ENCODE assay signal across 9 cellular contexts in the genomic region with DNA sequence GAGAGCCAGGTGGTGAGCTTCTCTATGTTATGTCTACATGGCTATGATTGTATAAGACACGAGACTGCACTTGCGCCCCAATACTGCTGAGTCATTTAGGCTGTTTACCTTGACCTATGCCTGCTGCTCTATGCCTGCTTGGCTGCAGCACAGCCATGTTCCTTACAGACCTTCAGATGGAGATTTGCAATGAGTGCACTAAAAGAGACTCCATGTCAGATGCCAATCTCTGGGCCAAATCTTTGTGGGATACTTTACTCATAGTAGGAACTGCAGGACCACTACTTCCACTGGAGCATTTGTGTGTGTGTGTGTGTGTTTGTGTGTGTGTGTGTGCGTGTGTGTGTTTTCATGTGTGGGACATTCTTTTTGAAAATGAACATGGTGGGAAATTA. TPM values are rescaled to one million over a fixed set of nuclear protein-coding genes. Genes with fewer than 3 reads are reported as not detected.
DNase-seq lines count a peak whose midpoint lies in the region; ATAC-seq and TF ChIP-seq lines count a peak whose summit lies in the region.
"Had no signal": no experiment of that assay in that cellular context is flagged by ENCODE, and none has a peak within 500 bp of the region (broad histone marks: within the 10 kb centered on the region; RNA-seq: fewer than 3 reads in every experiment).

No MANE protein-coding gene starts in this region.

- no peaks in the 10 kb centered on the region for H3K27me3 ChIP-seq in GM23248 (replicated peaks; ENCODE audit: insufficient read depth)
- H3K27me3 ChIP-seq in osteoblast (ENCODE audit: insufficient read depth, low read length): no peaks in the 10 kb centered on the region

- H3K4me2 ChIP-seq in GM23248 (ENCODE audit: unreplicated experiment): no peak overlapping the region
- H3K4me2 ChIP-seq in osteoblast (ENCODE audit: insufficient read depth, low read length): peak overlapping the region; percentile 29

- no peaks in the 10 kb centered on the region for H3K79me2 ChIP-seq in GM23248 (ENCODE audit: insufficient read depth)
- H3K79me2 ChIP-seq in osteoblast (ENCODE audit: insufficient read depth, low read length): no peaks in the 10 kb centered on the region

- 83 to 84% methylated on average over 3 of the region's 3 CpGs for WGBS in GM23248 (ENCODE audit: low coverage in 1 of 2, low lambda C conversion rate in 2 of 2, missing lambda C conversion rate in 2 of 2), 2 experiments

- in situ Hi-C loops in GM23248 (cut with MboI): no loop called here

- H3K9me2 ChIP-seq in GM23248 (ENCODE audit: insufficient read depth): no peaks in the 10 kb centered on the region

- DNase-seq in GM23248: peak; percentile 42
- peak; percentile 63 for DNase-seq in NAMALWA (ENCODE audit: low spot score)
- DNase-seq in coronary artery (ENCODE audit: low spot score): no peak
- DNase-seq in osteoblast (ENCODE audit: insufficient read length, low spot score, missing footprints): no peak
- DNase-seq in epidermal melanocyte (ENCODE audit: insufficient read length, low spot score): no peak
- DNase-seq: anterior cingulate cortex, NCI-H2029 had no signal

- H3K9me3 ChIP-seq in GM23248 (ENCODE audit: low read depth) (no peaks in the 10 kb centered on the region), osteoblast (ENCODE audit: low read depth, low read length) (no peaks in the 10 kb centered on the region)

- TF ChIP-seq CTCF in coronary artery (IDR thresholded peaks at IDR 0.05): no peak
- TF ChIP-seq CTCF in osteoblast (IDR thresholded peaks at IDR 0.05; ENCODE audit: extremely low read depth, low read depth, low read length): no peak

- H2AFZ ChIP-seq in GM23248 (no peak overlapping the region), osteoblast (ENCODE audit: low read length) (no peak overlapping the region)

- H4K20me1 ChIP-seq in GM23248 (ENCODE audit: insufficient read depth): no peaks in the 10 kb centered on the region
- no peaks in the 10 kb centered on the region for H4K20me1 ChIP-seq in osteoblast (ENCODE audit: insufficient read depth, low read length)

- H3K27ac ChIP-seq in GM23248: no peak overlapping the region
- peak overlapping the region; percentile 32 to 77 for H3K27ac ChIP-seq in coronary artery
- H3K27ac ChIP-seq in osteoblast (ENCODE audit: low read depth, low read length): peak overlapping the region; percentile 71

- H3K36me3 ChIP-seq in GM23248 (ENCODE audit: low read depth) (no peaks in the 10 kb centered on the region), osteoblast (ENCODE audit: insufficient read depth, low read length) (no peaks in the 10 kb centered on the region)

- H3K4me1 ChIP-seq in GM23248 (ENCODE audit: insufficient read depth): peaks cover 21% of the 10 kb centered on the region
- peaks cover 57% of the 10 kb centered on the region for H3K4me1 ChIP-seq in osteoblast (ENCODE audit: insufficient read depth, low read length)

- H3K4me3 ChIP-seq in GM23248: no peak overlapping the region
- H3K4me3 ChIP-seq in coronary artery: no peak overlapping the region
- H3K4me3 ChIP-seq in osteoblast (ENCODE audit: insufficient read depth, low read length): no peak overlapping the region

- no peak overlapping the region for H3K9ac ChIP-seq in GM23248

- H3F3A ChIP-seq in GM23248 (ENCODE audit: insufficient read depth): peaks cover 10% of the 10 kb centered on the region

- ATAC-seq in HG02885 (IDR thresholded peaks at IDR 0.05; ENCODE audit: poor library complexity, unreplicated experiment): no peak
- ATAC-seq in GM19463 (IDR thresholded peaks at IDR 0.05; ENCODE audit: unreplicated experiment): no peak

RNA-seq across cellular contexts. Expression of gene KMT2E, which starts 50.0 kb away (rescaled TPM):
- 29.1 and 30.7 TPM in 2 replicates for total RNA-seq in GM23248 (2014; rRNA removed; shearing (Covaris generic))
- 63.2 and 63.5 TPM in 2 replicates for polyA plus RNA-seq in GM23248 (2016; fragmentation: Nextera tagmentation; extraction: Ambion mirVana)
- 108 and 124 TPM in 2 replicates for total RNA-seq in osteoblast

Comparison
In these comparisons a context has a peak if more than half of its experiments do, and no peak if none do; other contexts are left out.
1. DNase-seq: peak in GM23248 (single experiment) and NAMALWA (single experiment); none in coronary artery (single experiment), osteoblast (single experiment) and epidermal melanocyte (single experiment).